In genomic region chr2:241860184-241861078, GRCh38 we compare ENCODE assay signal across 11 cellular contexts. TPM values are rescaled to one million over a fixed set of nuclear protein-coding genes. Genes with fewer than 3 reads are reported as not detected.
A peak's percentile ranks its signal among the peaks of the same experiment; 100 is the strongest.
DNase-seq lines count a peak whose midpoint lies in the region; ATAC-seq and TF ChIP-seq lines count a peak whose summit lies in the region.
"Had no signal": no experiment of that assay in that cellular context is flagged by ENCODE, and none has a peak within 500 bp of the region (broad histone marks: within the 10 kb centered on the region; RNA-seq: fewer than 3 reads in every experiment).

No MANE protein-coding gene starts in this region.

- TF ChIP-seq CTCF in brain microvascular endothelial cell (IDR thresholded peaks at IDR 0.05; ENCODE audit: low read depth, low read length, missing control alignments) (peak; percentile 20), nephron progenitor cell (IDR thresholded peaks at IDR 0.05) (no peak)

- peak in 1 of 5 donors; percentile 25 for DNase-seq in CD4-positive, alpha-beta memory T cell
- DNase-seq in H7 (peak; percentile 64), brain microvascular endothelial cell (no peak), nephron progenitor cell (peak; percentile 2), islet precursor cell (no peak), medulla oblongata (ENCODE audit: extremely low spot score) (no peak), mucosa of gallbladder (ENCODE audit: low spot score) (no peak)
- DNase-seq: NCI-H1048 had no signal

- H3K36me3 ChIP-seq in CD4-positive, alpha-beta memory T cell (ENCODE audit: insufficient read depth, low read length), result no peaks in the 10 kb centered on the region
- H3K36me3 ChIP-seq in H7 (replicated peaks; ENCODE audit: control insufficient read depth, insufficient read depth, low read length) (no peaks in the 10 kb centered on the region), brain microvascular endothelial cell (replicated peaks) (no peaks in the 10 kb centered on the region)

- H3K9me3 Mint-ChIP-seq in CD4-positive, alpha-beta memory T cell, result no peaks in the 10 kb centered on the region
- no peaks in the 10 kb centered on the region for H3K9me3 Mint-ChIP-seq in nephron progenitor cell
- H3K9me3 Mint-ChIP-seq: activated naive CD4-positive, alpha-beta T cell treated with anti-CD3 and anti-CD28 coated beads, Interleukin-2, amount 50 U/mL, for 24 hours had no signal

- no peaks in the 10 kb centered on the region for H3K27me3 ChIP-seq in CD4-positive, alpha-beta memory T cell (ENCODE audit: insufficient read depth, low read length)
- H3K27me3 ChIP-seq in H7 (ENCODE audit: control insufficient read depth, insufficient read depth, low read length), result no peaks in the 10 kb centered on the region
- no peaks in the 10 kb centered on the region for H3K27me3 ChIP-seq in brain microvascular endothelial cell (replicated peaks)

- peak overlapping the region in 6 of 8 donors; percentile 22 to 96 (median 76) for H3K4me3 Mint-ChIP-seq in CD4-positive, alpha-beta memory T cell
- H3K4me3 Mint-ChIP-seq in nephron progenitor cell, result no peak overlapping the region

- peak overlapping the region in 4 of 7 donors; percentile 29 to 92 (median 65) for H3K27ac Mint-ChIP-seq in CD4-positive, alpha-beta memory T cell
- H3K27ac Mint-ChIP-seq in nephron progenitor cell, result no peak overlapping the region
- H3K27ac Mint-ChIP-seq: mesothelial cell of epicardium had no signal

- H3K36me3 Mint-ChIP-seq in CD4-positive, alpha-beta memory T cell, result peaks cover 0 to 1% of the 10 kb centered on the region in 2 donors
- H3K36me3 Mint-ChIP-seq in nephron progenitor cell (ENCODE audit: low read depth), result no peaks in the 10 kb centered on the region
- H3K36me3 Mint-ChIP-seq: activated naive CD4-positive, alpha-beta T cell treated with anti-CD3 and anti-CD28 coated beads, Interleukin-2, amount 50 U/mL, for 24 hours; mesothelial cell of epicardium had no signal

- peaks cover 44 to 85% (median 61%) of the 10 kb centered on the region in 4 donors for H3K4me1 Mint-ChIP-seq in CD4-positive, alpha-beta memory T cell
- H3K4me1 Mint-ChIP-seq in nephron progenitor cell, result peaks cover 44% of the 10 kb centered on the region

- in situ Hi-C loops in brain microvascular endothelial cell (cut with HindIII; ENCODE audit: low pct_ligation_motif_present, low sequenced_read_pairs), result no loop called here

- POLR2A ChIA-PET in CD4-positive, alpha-beta memory T cell (lab: Charles Lee; ENCODE audit: partially characterized antibody), result interaction anchor here (1.5 to 3.3 kb wide), 7 partner anchors 8 to 158 kb away, joined by 5 to 31 read pairs (median 13); partner anchors contain the start of genes D2HGDH, ING5 and RTP5

- peak overlapping the region; percentile 64 for H3K27ac ChIP-seq in CD4-positive, alpha-beta memory T cell (ENCODE audit: low read depth, low read length)
- H3K27ac ChIP-seq in brain microvascular endothelial cell, result no peak overlapping the region

- intact Hi-C loops in CD4-positive, alpha-beta memory T cell (cut with micrococcal nuclease), result no loop called here

- CTCF ChIA-PET in CD4-positive, alpha-beta memory T cell (lab: Charles Lee; ENCODE audit: partially characterized antibody), result interaction anchor here (1.5 to 1.9 kb wide), 5 partner anchors 8 to 159 kb away, joined by 3 to 7 read pairs (median 5); partner anchors contain the start of gene ING5

- peaks cover 0 to 3% of the 10 kb centered on the region in 2 donors for H3K27me3 Mint-ChIP-seq in CD4-positive, alpha-beta memory T cell
- peaks cover 9% of the 10 kb centered on the region for H3K27me3 Mint-ChIP-seq in nephron progenitor cell (ENCODE audit: low read depth, poor library complexity)

- H3K4me1 ChIP-seq in CD4-positive, alpha-beta memory T cell (ENCODE audit: insufficient read depth, low read length), result peaks cover 84% of the 10 kb centered on the region

- ATAC-seq in HG02840 (IDR thresholded peaks at IDR 0.05; ENCODE audit: low FRiP score, unreplicated experiment), result no peak

- H3K9me3 ChIP-seq in CD4-positive, alpha-beta memory T cell (ENCODE audit: control insufficient read depth in 1 of 2, low read length in 2 of 2), result no peaks in the 10 kb centered on the region

- H3K4me3 ChIP-seq in CD4-positive, alpha-beta memory T cell (ENCODE audit: low read length in 2 of 2), result peak overlapping the region in 1 of 2 donors; percentile 68
- H3K4me3 ChIP-seq in H7 (ENCODE audit: insufficient read depth, low read depth, low read length) (no peak overlapping the region), brain microvascular endothelial cell (ENCODE audit: low read depth, low read length) (no peak overlapping the region)

RNA-seq across cellular contexts. Expression of gene PDCD1, which starts 1.7 kb away (rescaled TPM):
- 1 to 10 TPM; 5.9 to 6.2 TPM for total RNA-seq in CD4-positive, alpha-beta memory T cell
- polyA plus RNA-seq in CD4-positive, alpha-beta memory T cell, result 10 to 100 TPM in 1 of 2 donors, 1 to 10 TPM in 1; 5.2 to 12.4 TPM
- 1.0 and 2.8 TPM in 2 replicates for total RNA-seq in H7 (2014; rRNA removed; shearing (Covaris generic))
- total RNA-seq in mucosa of gallbladder, result 1.5 TPM
- total RNA-seq: mesothelial cell of epicardium had no signal

RNA-seq across cellular contexts. Expression of gene RTP5, which starts 9.1 kb away (rescaled TPM):
- under 1 TPM in 1 of 2 experiments, not detected in 1; 0.28 TPM for total RNA-seq in CD4-positive, alpha-beta memory T cell
- not detected for polyA plus RNA-seq in CD4-positive, alpha-beta memory T cell
- not detected in 2 replicates for total RNA-seq in H7 (2014; rRNA removed; shearing (Covaris generic))
- not detected for total RNA-seq in mucosa of gallbladder
- total RNA-seq: mesothelial cell of epicardium had no signal

RNA-seq across cellular contexts. Expression of gene NEU4, which starts 51.4 kb away (rescaled TPM):
- under 1 TPM in 1 of 2 experiments, not detected in 1; 0.14 TPM for total RNA-seq in CD4-positive, alpha-beta memory T cell
- polyA plus RNA-seq in CD4-positive, alpha-beta memory T cell, result 1 to 10 TPM in 1 of 2 donors, not detected in 1; 1.3 TPM
- 0.41 TPM in 1 of 2 replicates, not detected in the other for total RNA-seq in H7 (2014; rRNA removed; shearing (Covaris generic))
- total RNA-seq in mucosa of gallbladder, result 34.8 TPM

Comparison
In these comparisons a context has a peak if more than half of its experiments do, and no peak if none do; other contexts are left out.
1. DNase-seq: peak in H7 (single experiment) and nephron progenitor cell (single experiment); none in brain microvascular endothelial cell (single experiment), islet precursor cell (single experiment), medulla oblongata (single experiment) and mucosa of gallbladder (single experiment).
2. RNA of gene NEU4, which starts 51.4 kb away (total RNA-seq): 34.8 TPM in mucosa of gallbladder (single experiment); 0.14 TPM in CD4-positive, alpha-beta memory T cell and 0.41 TPM in H7; every median in the first group is over 10 times any median in the second.